In the genomic region with DNA sequence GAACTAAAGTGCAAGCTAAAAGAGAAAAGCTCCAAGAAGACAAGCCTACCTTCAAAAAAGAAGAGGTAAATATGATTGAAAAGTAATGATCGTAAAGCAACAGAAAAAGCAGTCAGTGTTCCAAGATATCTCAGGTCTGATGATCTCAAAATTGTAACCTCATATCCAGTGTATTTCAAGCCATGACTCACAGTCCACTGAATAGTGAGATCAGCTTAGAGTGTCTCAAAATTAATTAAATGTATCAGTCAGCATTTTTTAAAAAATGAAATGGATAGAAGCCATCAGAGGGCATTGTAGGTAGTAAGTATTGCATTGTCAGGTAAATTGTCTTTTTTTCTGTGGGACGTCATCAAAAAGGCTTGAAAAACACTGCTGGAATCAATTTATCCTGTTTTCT, we compare ENCODE assay signal across 1 cellular context.
A peak's percentile ranks its signal among the peaks of the same experiment; 100 is the strongest.
TF ChIP-seq lines count a peak whose summit lies in the region.

No MANE protein-coding gene starts in this region.

TF ChIP-seq in K562, 482 proteins besides CTCF, POLR2A, EP300 and RAD21:
- TF ChIP-seq ZNF316 (IDR thresholded peaks at IDR 0.05) (peak; percentile 97), MAFF (IDR thresholded peaks at IDR 0.05; ENCODE audit: low read length) (peak; percentile 90), MAFG (tag; conservative IDR thresholded peaks at IDR 0.05) (peak; percentile 95), JUND (IDR thresholded peaks at IDR 0.05; ENCODE audit: borderline replicate concordance, low read depth, low read length) (no peak), JUND (tag; IDR thresholded peaks at IDR 0.05; ENCODE audit: borderline replicate concordance, low read depth, low read length) (peak; percentile 17; the same call in 1 of the 3 replicates), C11orf30 (IDR thresholded peaks at IDR 0.05; ENCODE audit: low read depth) (peak; percentile 86), MAFK (IDR thresholded peaks at IDR 0.05; ENCODE audit: low read length) (peak; percentile 91), CBX2 (IDR thresholded peaks at IDR 0.05; ENCODE audit: insufficient read depth, low read length, poor library complexity, severe bottlenecking) (no peak), MTA1 (IDR thresholded peaks at IDR 0.05; ENCODE audit: borderline replicate concordance) (no peak)
- TF ChIP-seq, protein P1, sequence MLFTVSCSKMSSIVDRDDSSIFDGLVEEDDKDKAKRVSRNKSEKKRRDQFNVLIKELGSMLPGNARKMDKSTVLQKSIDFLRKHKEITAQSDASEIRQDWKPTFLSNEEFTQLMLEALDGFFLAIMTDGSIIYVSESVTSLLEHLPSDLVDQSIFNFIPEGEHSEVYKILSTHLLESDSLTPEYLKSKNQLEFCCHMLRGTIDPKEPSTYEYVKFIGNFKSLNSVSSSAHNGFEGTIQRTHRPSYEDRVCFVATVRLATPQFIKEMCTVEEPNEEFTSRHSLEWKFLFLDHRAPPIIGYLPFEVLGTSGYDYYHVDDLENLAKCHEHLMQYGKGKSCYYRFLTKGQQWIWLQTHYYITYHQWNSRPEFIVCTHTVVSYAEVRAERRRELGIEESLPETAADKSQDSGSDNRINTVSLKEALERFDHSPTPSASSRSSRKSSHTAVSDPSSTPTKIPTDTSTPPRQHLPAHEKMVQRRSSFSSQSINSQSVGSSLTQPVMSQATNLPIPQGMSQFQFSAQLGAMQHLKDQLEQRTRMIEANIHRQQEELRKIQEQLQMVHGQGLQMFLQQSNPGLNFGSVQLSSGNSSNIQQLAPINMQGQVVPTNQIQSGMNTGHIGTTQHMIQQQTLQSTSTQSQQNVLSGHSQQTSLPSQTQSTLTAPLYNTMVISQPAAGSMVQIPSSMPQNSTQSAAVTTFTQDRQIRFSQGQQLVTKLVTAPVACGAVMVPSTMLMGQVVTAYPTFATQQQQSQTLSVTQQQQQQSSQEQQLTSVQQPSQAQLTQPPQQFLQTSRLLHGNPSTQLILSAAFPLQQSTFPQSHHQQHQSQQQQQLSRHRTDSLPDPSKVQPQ (CRISPR knock-in tag; IDR thresholded peaks at IDR 0.05; ENCODE audit: borderline replicate concordance) = no peak
- TF ChIP-seq, protein P2, sequence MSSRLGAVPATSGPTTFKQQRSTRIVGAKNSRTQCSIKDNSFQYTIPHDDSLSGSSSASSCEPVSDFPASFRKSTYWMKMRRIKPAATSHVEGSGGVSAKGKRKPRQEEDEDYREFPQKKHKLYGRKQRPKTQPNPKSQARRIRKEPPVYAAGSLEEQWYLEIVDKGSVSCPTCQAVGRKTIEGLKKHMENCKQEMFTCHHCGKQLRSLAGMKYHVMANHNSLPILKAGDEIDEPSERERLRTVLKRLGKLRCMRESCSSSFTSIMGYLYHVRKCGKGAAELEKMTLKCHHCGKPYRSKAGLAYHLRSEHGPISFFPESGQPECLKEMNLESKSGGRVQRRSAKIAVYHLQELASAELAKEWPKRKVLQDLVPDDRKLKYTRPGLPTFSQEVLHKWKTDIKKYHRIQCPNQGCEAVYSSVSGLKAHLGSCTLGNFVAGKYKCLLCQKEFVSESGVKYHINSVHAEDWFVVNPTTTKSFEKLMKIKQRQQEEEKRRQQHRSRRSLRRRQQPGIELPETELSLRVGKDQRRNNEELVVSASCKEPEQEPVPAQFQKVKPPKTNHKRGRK (tag; IDR thresholded peaks at IDR 0.05) = peak; percentile 59
